ENCODE assay signal across 26 cellular contexts in genomic region chr21:17548262-17548661, GRCh38. TPM values are rescaled to one million over a fixed set of nuclear protein-coding genes. Genes with fewer than 3 reads are reported as not detected.
A peak's percentile ranks its signal among the peaks of the same experiment; 100 is the strongest.
DNase-seq lines count a peak whose midpoint lies in the region; ATAC-seq and TF ChIP-seq lines count a peak whose summit lies in the region.
"Had no signal": no experiment of that assay in that cellular context is flagged by ENCODE, and none has a peak within 500 bp of the region (broad histone marks: within the 10 kb centered on the region; RNA-seq: fewer than 3 reads in every experiment).

No MANE protein-coding gene starts in this region.

- H3K27ac Mint-ChIP-seq in WTC11 (peak overlapping the region; percentile 75), glutamatergic neuron (ENCODE audit: unreplicated experiment) (peak overlapping the region; percentile 64), neural crest cell (ENCODE audit: unreplicated experiment) (peak overlapping the region; percentile 48)
- no peak overlapping the region for H3K27ac Mint-ChIP-seq in activated CD4-positive, alpha-beta T cell treated with anti-CD3 and anti-CD28 coated beads, Interleukin-2, amount 10 ng/mL, durations not matched to agents 7 days and 5 days
- H3K27ac Mint-ChIP-seq: activated T-cell treated with anti-CD3 and anti-CD28 coated beads, Interleukin-2, amount 50 U/mL, for 24 hours; natural killer cell treated with Interleukin-12 subunit alpha and Interleukin-12 subunit beta and Interleukin-15 and Interleukin-18, amount 100 ng/mL, for 72 hours; T-helper 17 cell had no signal

- H3K9me3 Mint-ChIP-seq in WTC11 (no peaks in the 10 kb centered on the region), glutamatergic neuron (ENCODE audit: unreplicated experiment) (peaks cover 4% of the 10 kb centered on the region), neural crest cell (no peaks in the 10 kb centered on the region)
- no peaks in the 10 kb centered on the region for H3K9me3 Mint-ChIP-seq in activated CD4-positive, alpha-beta T cell treated with anti-CD3 and anti-CD28 coated beads, Interleukin-2, amount 10 ng/mL, durations not matched to agents 7 days and 5 days
- H3K9me3 Mint-ChIP-seq: activated T-cell treated with anti-CD3 and anti-CD28 coated beads, Interleukin-2, amount 50 U/mL, for 24 hours; natural killer cell treated with Interleukin-12 subunit alpha and Interleukin-12 subunit beta and Interleukin-15 and Interleukin-18, amount 100 ng/mL, for 72 hours had no signal

- POLR2A ChIA-PET in WTC11 (lab: Charles Lee), result no interaction called here
- POLR2A ChIA-PET in activated CD4-positive, alpha-beta T cell treated with anti-CD3 and anti-CD28 coated beads, Interleukin-2, amount 10 ng/mL, durations not matched to agents 7 days and 5 days (lab: Charles Lee), result no interaction called here

- H3K36me3 Mint-ChIP-seq in WTC11 (peaks cover 54% of the 10 kb centered on the region), glutamatergic neuron (ENCODE audit: unreplicated experiment) (no peaks in the 10 kb centered on the region), neural crest cell (ENCODE audit: low read depth) (peaks cover 3% of the 10 kb centered on the region)
- H3K36me3 Mint-ChIP-seq in activated CD4-positive, alpha-beta T cell treated with anti-CD3 and anti-CD28 coated beads, Interleukin-2, amount 10 ng/mL, durations not matched to agents 7 days and 5 days (ENCODE audit: low read depth), result no peaks in the 10 kb centered on the region
- H3K36me3 Mint-ChIP-seq: natural killer cell treated with Interleukin-12 subunit alpha and Interleukin-12 subunit beta and Interleukin-15 and Interleukin-18, amount 100 ng/mL, for 72 hours had no signal

- H3K4me3 Mint-ChIP-seq in WTC11 (no peak overlapping the region), glutamatergic neuron (ENCODE audit: unreplicated experiment) (no peak overlapping the region), neural crest cell (no peak overlapping the region)
- H3K4me3 Mint-ChIP-seq in activated CD4-positive, alpha-beta T cell treated with anti-CD3 and anti-CD28 coated beads, Interleukin-2, amount 10 ng/mL, durations not matched to agents 7 days and 5 days, result no peak overlapping the region
- H3K4me3 Mint-ChIP-seq: activated T-cell treated with anti-CD3 and anti-CD28 coated beads, Interleukin-2, amount 50 U/mL, for 24 hours; natural killer cell treated with Interleukin-12 subunit alpha and Interleukin-12 subunit beta and Interleukin-15 and Interleukin-18, amount 100 ng/mL, for 72 hours; T-helper 17 cell had no signal

- no peaks in the 10 kb centered on the region for H3K27me3 Mint-ChIP-seq in WTC11 (ENCODE audit: low read depth)
- peaks cover 7% of the 10 kb centered on the region for H3K27me3 Mint-ChIP-seq in glutamatergic neuron (ENCODE audit: unreplicated experiment)
- no peaks in the 10 kb centered on the region for H3K27me3 Mint-ChIP-seq in neural crest cell (ENCODE audit: low read depth)
- H3K27me3 Mint-ChIP-seq in activated CD4-positive, alpha-beta T cell treated with anti-CD3 and anti-CD28 coated beads, Interleukin-2, amount 10 ng/mL, durations not matched to agents 7 days and 5 days, result no peaks in the 10 kb centered on the region
- H3K27me3 Mint-ChIP-seq: activated T-cell treated with anti-CD3 and anti-CD28 coated beads, Interleukin-2, amount 50 U/mL, for 24 hours; T-helper 17 cell had no signal

- DNase-seq in EL, result peak; percentile 3
- DNase-seq in WTC11 (ENCODE audit: low spot score), result no peak
- DNase-seq in glutamatergic neuron, result no peak
- DNase-seq in neural crest cell (ENCODE audit: low read depth, low spot score), result no peak
- no peak for DNase-seq in NCI-H187 treated with DMSO at 0.1 percent for 48 hours (lab: John Stamatoyannopoulos, UW)
- no peak for DNase-seq in activated CD4-positive, alpha-beta T cell treated with anti-CD3 and anti-CD28 coated beads for 4 hours
- DNase-seq in T1000 (lab: John Stamatoyannopoulos, UW), result no peak
- DNase-seq in activated CD4-positive, alpha-beta T cell treated with anti-CD3 and anti-CD28 coated beads, Interleukin-2, amount 10 ng/mL, durations not matched to agents 7 days and 5 days, result no peak
- DNase-seq: ACHN; activated CD4-positive, alpha-beta T cell treated with anti-CD3 and anti-CD28 coated beads for 48 hours; activated naive CD4-positive, alpha-beta T cell; activated T-cell treated with anti-CD3 and anti-CD28 coated beads, Interleukin-2, amount 50 U/mL, for 24 hours; body of pancreas; effector CD8-positive, alpha-beta T cell; esophagus squamous epithelium; HCEC 1CT; NCI-H2081; NCI-H226; NCI-H774; ovary; stimulated activated CD4-positive, alpha-beta T cell treated with anti-CD3 and anti-CD28 coated beads, Interleukin-2, amount 100 ng/mL, for 24 hours; T-helper 17 cell; trophoblast cell had no signal

- no peak for ATAC-seq in WTC11
- ATAC-seq: body of pancreas; gastroesophageal sphincter; natural killer cell treated with Interleukin-12 subunit alpha and Interleukin-12 subunit beta and Interleukin-15 and Interleukin-18, amount 100 ng/mL, for 72 hours; SK-N-SH treated with all-trans-retinoic acid at 6 μM for 48 hours; T-helper 17 cell had no signal

- CTCF ChIA-PET in WTC11 (lab: Charles Lee), result no interaction called here
- CTCF ChIA-PET in activated CD4-positive, alpha-beta T cell treated with anti-CD3 and anti-CD28 coated beads, Interleukin-2, amount 10 ng/mL, durations not matched to agents 7 days and 5 days (lab: Charles Lee), result interaction anchor here (1.7 kb wide), 1 partner anchor 10 kb away, joined by 4 read pairs; no protein-coding TSS in a partner anchor

- TF ChIP-seq CTCF in WTC11 (IDR thresholded peaks at IDR 0.05) (no peak), glutamatergic neuron (IDR thresholded peaks at IDR 0.05; ENCODE audit: partially characterized antibody, unreplicated experiment) (no peak), neural crest cell (conservative IDR thresholded peaks at IDR 0.05) (no peak)

- peaks cover 23% of the 10 kb centered on the region for H3K4me1 Mint-ChIP-seq in WTC11
- H3K4me1 Mint-ChIP-seq in glutamatergic neuron (ENCODE audit: low read depth, unreplicated experiment), result no peaks in the 10 kb centered on the region
- H3K4me1 Mint-ChIP-seq in neural crest cell, result peaks cover 4% of the 10 kb centered on the region
- no peaks in the 10 kb centered on the region for H3K4me1 Mint-ChIP-seq in activated CD4-positive, alpha-beta T cell treated with anti-CD3 and anti-CD28 coated beads, Interleukin-2, amount 10 ng/mL, durations not matched to agents 7 days and 5 days

TF ChIP-seq in WTC11, 78 proteins besides CTCF, POLR2A, EP300 and RAD21 (continues in another document):
- TF ChIP-seq STAT6 (CRISPR knock-in tag; conservative IDR thresholded peaks at IDR 0.05; ENCODE audit: low read depth), result no peak
- no peak for TF ChIP-seq MLX (CRISPR knock-in tag; IDR thresholded peaks at IDR 0.05)
- TF ChIP-seq E2F1 (CRISPR knock-in tag; IDR thresholded peaks at IDR 0.05), result no peak
- no peak for TF ChIP-seq GTF2I (CRISPR knock-in tag; conservative IDR thresholded peaks at IDR 0.05)
- no peak for TF ChIP-seq ELF4 (CRISPR knock-in tag; IDR thresholded peaks at IDR 0.05; ENCODE audit: low read depth)
- TF ChIP-seq TEAD1 (CRISPR knock-in tag; IDR thresholded peaks at IDR 0.05), result no peak
- no peak for TF ChIP-seq CREB1 (CRISPR knock-in tag; IDR thresholded peaks at IDR 0.05)

RNA-seq across cellular contexts. Expression of gene CXADR, which starts 35.4 kb away (rescaled TPM):
- total RNA-seq in WTC11 (2021), result 119 to 125 TPM (median 119 TPM) in 3 replicates
- 54.9 TPM for total RNA-seq in glutamatergic neuron (ENCODE audit: unreplicated experiment)
- 32.6 and 34.8 TPM in 2 replicates for total RNA-seq in neural crest cell
- total RNA-seq in activated CD4-positive, alpha-beta T cell treated with anti-CD3 and anti-CD28 coated beads, Interleukin-2, amount 10 ng/mL, durations not matched to agents 7 days and 5 days, result under 1 TPM; 0.32 to 0.40 TPM
- total RNA-seq: natural killer cell treated with Interleukin-12 subunit alpha and Interleukin-12 subunit beta and Interleukin-15 and Interleukin-18, amount 100 ng/mL, for 72 hours had no signal

Comparison
In these comparisons a context has a peak if more than half of its experiments do, and no peak if none do; other contexts are left out.
1. RNA of gene CXADR, which starts 35.4 kb away (total RNA-seq): 119 to 125 TPM in WTC11, 54.9 TPM in glutamatergic neuron (single experiment) and 32.6 to 34.8 TPM in neural crest cell; 0.32 to 0.40 TPM in activated CD4-positive, alpha-beta T cell treated with anti-CD3 and anti-CD28 coated beads, Interleukin-2, amount 10 ng/mL, durations not matched to agents 7 days and 5 days; every median in the first group is over 10 times any median in the second.